Comparison of ENCODE assay signal across 1 cellular context in the genomic region with DNA sequence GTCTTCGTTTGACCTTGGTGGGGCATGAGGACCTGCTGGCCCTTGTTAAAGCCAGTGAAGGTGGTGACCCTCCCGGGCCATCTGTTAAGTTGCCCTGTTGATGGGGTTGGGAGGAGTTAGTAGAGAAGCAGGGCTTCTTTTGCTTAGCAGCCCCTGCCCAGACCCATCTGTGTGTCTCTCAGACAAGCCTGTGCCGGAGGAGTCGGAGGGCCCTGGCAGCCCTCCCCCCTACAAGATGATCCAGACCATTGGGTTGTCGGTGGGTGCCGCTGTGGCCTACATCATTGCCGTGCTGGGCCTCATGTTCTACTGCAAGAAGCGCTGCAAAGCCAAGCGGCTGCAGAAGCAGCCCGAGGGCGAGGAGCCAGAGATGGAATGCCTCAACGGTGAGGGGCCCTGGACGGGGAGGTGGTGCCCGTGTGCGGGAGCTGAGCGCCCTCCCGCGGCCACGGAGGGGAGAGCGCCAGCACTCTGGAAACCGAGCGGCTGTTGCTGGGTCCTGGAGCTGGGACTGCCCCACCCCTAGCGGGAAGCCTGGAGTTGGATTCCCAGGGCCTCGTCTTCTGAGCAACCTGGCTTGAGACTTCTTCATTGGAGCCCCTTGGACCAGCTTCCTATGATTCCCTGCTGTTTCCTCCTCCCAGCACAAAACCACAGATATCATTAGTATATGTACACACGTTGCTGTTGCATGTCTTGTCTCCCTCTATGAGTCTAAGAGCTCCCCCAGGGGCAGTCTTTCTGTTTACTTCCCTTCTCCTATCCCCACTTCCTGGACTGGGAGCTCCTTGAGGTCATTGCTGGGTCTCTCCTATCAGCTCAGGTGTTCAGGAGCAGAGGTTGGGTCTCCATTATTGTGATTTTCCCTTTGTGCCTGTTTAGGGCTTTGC.
A peak's percentile ranks its signal among the peaks of the same experiment; 100 is the strongest.
TF ChIP-seq lines count a peak whose summit lies in the region.

No MANE protein-coding gene starts in this region.

TF ChIP-seq in K562, 482 proteins besides CTCF, POLR2A, EP300 and RAD21 (continued from another document and continues in another):
- TF ChIP-seq, protein P1, sequence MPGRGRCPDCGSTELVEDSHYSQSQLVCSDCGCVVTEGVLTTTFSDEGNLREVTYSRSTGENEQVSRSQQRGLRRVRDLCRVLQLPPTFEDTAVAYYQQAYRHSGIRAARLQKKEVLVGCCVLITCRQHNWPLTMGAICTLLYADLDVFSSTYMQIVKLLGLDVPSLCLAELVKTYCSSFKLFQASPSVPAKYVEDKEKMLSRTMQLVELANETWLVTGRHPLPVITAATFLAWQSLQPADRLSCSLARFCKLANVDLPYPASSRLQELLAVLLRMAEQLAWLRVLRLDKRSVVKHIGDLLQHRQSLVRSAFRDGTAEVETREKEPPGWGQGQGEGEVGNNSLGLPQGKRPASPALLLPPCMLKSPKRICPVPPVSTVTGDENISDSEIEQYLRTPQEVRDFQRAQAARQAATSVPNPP (IDR thresholded peaks at IDR 0.05; ENCODE audit: borderline replicate concordance, insufficient read depth, insufficient read length), result no peak
- TF ChIP-seq, protein P2, sequence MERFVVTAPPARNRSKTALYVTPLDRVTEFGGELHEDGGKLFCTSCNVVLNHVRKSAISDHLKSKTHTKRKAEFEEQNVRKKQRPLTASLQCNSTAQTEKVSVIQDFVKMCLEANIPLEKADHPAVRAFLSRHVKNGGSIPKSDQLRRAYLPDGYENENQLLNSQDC (CRISPR knock-in tag; IDR thresholded peaks at IDR 0.05), result no peak
- TF ChIP-seq MTA1 (IDR thresholded peaks at IDR 0.05; ENCODE audit: borderline replicate concordance), result no peak
- no peak for TF ChIP-seq HNRNPH1 (optimal IDR thresholded peaks at IDR 0.05; ENCODE audit: low read depth, low read length)
- no peak for TF ChIP-seq ZNF212 (CRISPR knock-in tag; IDR thresholded peaks at IDR 0.05)
- TF ChIP-seq YY1 (IDR thresholded peaks at IDR 0.05; ENCODE audit: borderline replicate concordance in 1 of 3, control insufficient read depth in 1 of 3, extremely low read depth in 1 of 3, insufficient read depth in 3 of 3, insufficient read length in 1 of 3, insufficient replicate concordance in 2 of 3, low read depth in 1 of 3, low read length in 2 of 3), result peak in 2 of 3 experiments; percentile 29 to 60
- TF ChIP-seq, protein P3, sequence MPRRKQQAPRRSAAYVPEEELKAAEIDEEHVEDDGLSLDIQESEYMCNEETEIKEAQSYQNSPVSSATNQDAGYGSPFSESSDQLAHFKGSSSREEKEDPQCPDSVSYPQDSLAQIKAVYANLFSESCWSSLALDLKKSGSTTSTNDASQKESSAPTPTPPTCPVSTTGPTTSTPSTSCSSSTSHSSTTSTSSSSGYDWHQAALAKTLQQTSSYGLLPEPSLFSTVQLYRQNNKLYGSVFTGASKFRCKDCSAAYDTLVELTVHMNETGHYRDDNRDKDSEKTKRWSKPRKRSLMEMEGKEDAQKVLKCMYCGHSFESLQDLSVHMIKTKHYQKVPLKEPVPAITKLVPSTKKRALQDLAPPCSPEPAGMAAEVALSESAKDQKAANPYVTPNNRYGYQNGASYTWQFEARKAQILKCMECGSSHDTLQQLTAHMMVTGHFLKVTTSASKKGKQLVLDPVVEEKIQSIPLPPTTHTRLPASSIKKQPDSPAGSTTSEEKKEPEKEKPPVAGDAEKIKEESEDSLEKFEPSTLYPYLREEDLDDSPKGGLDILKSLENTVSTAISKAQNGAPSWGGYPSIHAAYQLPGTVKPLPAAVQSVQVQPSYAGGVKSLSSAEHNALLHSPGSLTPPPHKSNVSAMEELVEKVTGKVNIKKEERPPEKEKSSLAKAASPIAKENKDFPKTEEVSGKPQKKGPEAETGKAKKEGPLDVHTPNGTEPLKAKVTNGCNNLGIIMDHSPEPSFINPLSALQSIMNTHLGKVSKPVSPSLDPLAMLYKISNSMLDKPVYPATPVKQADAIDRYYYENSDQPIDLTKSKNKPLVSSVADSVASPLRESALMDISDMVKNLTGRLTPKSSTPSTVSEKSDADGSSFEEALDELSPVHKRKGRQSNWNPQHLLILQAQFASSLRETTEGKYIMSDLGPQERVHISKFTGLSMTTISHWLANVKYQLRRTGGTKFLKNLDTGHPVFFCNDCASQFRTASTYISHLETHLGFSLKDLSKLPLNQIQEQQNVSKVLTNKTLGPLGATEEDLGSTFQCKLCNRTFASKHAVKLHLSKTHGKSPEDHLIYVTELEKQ (CRISPR knock-in tag; IDR thresholded peaks at IDR 0.05), result no peak
- no peak for TF ChIP-seq EGR1 (conservative IDR thresholded peaks at IDR 0.05)
- TF ChIP-seq NFIC (IDR thresholded peaks at IDR 0.05), result peak; percentile 52
- TF ChIP-seq JUN (IDR thresholded peaks at IDR 0.05; ENCODE audit: borderline replicate concordance, low read depth, low read length), result peak; percentile 48; the same call in 1 of the 2 replicates
- no peak for TF ChIP-seq JUN (CRISPR knock-in tag; IDR thresholded peaks at IDR 0.05; ENCODE audit: borderline replicate concordance)
- TF ChIP-seq ZNF316 (IDR thresholded peaks at IDR 0.05), result no peak
- no peak for TF ChIP-seq ZNF586 (CRISPR knock-in tag; conservative IDR thresholded peaks at IDR 0.05)
- TF ChIP-seq JUNB (CRISPR knock-in tag; conservative IDR thresholded peaks at IDR 0.05), result no peak
- TF ChIP-seq, protein P4, sequence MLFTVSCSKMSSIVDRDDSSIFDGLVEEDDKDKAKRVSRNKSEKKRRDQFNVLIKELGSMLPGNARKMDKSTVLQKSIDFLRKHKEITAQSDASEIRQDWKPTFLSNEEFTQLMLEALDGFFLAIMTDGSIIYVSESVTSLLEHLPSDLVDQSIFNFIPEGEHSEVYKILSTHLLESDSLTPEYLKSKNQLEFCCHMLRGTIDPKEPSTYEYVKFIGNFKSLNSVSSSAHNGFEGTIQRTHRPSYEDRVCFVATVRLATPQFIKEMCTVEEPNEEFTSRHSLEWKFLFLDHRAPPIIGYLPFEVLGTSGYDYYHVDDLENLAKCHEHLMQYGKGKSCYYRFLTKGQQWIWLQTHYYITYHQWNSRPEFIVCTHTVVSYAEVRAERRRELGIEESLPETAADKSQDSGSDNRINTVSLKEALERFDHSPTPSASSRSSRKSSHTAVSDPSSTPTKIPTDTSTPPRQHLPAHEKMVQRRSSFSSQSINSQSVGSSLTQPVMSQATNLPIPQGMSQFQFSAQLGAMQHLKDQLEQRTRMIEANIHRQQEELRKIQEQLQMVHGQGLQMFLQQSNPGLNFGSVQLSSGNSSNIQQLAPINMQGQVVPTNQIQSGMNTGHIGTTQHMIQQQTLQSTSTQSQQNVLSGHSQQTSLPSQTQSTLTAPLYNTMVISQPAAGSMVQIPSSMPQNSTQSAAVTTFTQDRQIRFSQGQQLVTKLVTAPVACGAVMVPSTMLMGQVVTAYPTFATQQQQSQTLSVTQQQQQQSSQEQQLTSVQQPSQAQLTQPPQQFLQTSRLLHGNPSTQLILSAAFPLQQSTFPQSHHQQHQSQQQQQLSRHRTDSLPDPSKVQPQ (CRISPR knock-in tag; IDR thresholded peaks at IDR 0.05; ENCODE audit: borderline replicate concordance), result no peak
- no peak for TF ChIP-seq TCFL5 (CRISPR knock-in tag; conservative IDR thresholded peaks at IDR 0.05)
- no peak for TF ChIP-seq NCOA4 (IDR thresholded peaks at IDR 0.05; ENCODE audit: partially characterized antibody)
- TF ChIP-seq, protein P5, sequence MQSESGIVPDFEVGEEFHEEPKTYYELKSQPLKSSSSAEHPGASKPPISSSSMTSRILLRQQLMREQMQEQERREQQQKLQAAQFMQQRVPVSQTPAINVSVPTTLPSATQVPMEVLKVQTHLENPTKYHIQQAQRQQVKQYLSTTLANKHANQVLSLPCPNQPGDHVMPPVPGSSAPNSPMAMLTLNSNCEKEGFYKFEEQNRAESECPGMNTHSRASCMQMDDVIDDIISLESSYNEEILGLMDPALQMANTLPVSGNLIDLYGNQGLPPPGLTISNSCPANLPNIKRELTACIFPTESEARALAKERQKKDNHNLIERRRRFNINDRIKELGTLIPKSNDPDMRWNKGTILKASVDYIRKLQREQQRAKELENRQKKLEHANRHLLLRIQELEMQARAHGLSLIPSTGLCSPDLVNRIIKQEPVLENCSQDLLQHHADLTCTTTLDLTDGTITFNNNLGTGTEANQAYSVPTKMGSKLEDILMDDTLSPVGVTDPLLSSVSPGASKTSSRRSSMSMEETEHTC (IDR thresholded peaks at IDR 0.05), result no peak
- TF ChIP-seq PHB2 (IDR thresholded peaks at IDR 0.05; ENCODE audit: low read depth), result no peak
- TF ChIP-seq HNRNPK (IDR thresholded peaks at IDR 0.05; ENCODE audit: low read depth, low read length, poor library complexity, severe bottlenecking), result no peak
- TF ChIP-seq, protein P6, sequence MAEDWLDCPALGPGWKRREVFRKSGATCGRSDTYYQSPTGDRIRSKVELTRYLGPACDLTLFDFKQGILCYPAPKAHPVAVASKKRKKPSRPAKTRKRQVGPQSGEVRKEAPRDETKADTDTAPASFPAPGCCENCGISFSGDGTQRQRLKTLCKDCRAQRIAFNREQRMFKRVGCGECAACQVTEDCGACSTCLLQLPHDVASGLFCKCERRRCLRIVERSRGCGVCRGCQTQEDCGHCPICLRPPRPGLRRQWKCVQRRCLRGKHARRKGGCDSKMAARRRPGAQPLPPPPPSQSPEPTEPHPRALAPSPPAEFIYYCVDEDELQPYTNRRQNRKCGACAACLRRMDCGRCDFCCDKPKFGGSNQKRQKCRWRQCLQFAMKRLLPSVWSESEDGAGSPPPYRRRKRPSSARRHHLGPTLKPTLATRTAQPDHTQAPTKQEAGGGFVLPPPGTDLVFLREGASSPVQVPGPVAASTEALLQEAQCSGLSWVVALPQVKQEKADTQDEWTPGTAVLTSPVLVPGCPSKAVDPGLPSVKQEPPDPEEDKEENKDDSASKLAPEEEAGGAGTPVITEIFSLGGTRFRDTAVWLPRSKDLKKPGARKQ (CRISPR knock-in tag; IDR thresholded peaks at IDR 0.05), result no peak
- no peak for TF ChIP-seq FOS (IDR thresholded peaks at IDR 0.05; ENCODE audit: extremely low read depth, insufficient read length)
- no peak for TF ChIP-seq PHF20 (IDR thresholded peaks at IDR 0.05; ENCODE audit: partially characterized antibody)
- TF ChIP-seq, protein P7, sequence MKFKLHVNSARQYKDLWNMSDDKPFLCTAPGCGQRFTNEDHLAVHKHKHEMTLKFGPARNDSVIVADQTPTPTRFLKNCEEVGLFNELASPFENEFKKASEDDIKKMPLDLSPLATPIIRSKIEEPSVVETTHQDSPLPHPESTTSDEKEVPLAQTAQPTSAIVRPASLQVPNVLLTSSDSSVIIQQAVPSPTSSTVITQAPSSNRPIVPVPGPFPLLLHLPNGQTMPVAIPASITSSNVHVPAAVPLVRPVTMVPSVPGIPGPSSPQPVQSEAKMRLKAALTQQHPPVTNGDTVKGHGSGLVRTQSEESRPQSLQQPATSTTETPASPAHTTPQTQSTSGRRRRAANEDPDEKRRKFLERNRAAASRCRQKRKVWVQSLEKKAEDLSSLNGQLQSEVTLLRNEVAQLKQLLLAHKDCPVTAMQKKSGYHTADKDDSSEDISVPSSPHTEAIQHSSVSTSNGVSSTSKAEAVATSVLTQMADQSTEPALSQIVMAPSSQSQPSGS (CRISPR knock-in tag; IDR thresholded peaks at IDR 0.05), result no peak
- TF ChIP-seq GABPB1 (CRISPR knock-in tag; IDR thresholded peaks at IDR 0.05), result peak; percentile 64
- TF ChIP-seq, protein P8, sequence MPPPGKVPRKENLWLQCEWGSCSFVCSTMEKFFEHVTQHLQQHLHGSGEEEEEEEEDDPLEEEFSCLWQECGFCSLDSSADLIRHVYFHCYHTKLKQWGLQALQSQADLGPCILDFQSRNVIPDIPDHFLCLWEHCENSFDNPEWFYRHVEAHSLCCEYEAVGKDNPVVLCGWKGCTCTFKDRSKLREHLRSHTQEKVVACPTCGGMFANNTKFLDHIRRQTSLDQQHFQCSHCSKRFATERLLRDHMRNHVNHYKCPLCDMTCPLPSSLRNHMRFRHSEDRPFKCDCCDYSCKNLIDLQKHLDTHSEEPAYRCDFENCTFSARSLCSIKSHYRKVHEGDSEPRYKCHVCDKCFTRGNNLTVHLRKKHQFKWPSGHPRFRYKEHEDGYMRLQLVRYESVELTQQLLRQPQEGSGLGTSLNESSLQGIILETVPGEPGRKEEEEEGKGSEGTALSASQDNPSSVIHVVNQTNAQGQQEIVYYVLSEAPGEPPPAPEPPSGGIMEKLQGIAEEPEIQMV (tag; conservative IDR thresholded peaks at IDR 0.05; ENCODE audit: low read depth), result no peak
- TF ChIP-seq, protein P9, sequence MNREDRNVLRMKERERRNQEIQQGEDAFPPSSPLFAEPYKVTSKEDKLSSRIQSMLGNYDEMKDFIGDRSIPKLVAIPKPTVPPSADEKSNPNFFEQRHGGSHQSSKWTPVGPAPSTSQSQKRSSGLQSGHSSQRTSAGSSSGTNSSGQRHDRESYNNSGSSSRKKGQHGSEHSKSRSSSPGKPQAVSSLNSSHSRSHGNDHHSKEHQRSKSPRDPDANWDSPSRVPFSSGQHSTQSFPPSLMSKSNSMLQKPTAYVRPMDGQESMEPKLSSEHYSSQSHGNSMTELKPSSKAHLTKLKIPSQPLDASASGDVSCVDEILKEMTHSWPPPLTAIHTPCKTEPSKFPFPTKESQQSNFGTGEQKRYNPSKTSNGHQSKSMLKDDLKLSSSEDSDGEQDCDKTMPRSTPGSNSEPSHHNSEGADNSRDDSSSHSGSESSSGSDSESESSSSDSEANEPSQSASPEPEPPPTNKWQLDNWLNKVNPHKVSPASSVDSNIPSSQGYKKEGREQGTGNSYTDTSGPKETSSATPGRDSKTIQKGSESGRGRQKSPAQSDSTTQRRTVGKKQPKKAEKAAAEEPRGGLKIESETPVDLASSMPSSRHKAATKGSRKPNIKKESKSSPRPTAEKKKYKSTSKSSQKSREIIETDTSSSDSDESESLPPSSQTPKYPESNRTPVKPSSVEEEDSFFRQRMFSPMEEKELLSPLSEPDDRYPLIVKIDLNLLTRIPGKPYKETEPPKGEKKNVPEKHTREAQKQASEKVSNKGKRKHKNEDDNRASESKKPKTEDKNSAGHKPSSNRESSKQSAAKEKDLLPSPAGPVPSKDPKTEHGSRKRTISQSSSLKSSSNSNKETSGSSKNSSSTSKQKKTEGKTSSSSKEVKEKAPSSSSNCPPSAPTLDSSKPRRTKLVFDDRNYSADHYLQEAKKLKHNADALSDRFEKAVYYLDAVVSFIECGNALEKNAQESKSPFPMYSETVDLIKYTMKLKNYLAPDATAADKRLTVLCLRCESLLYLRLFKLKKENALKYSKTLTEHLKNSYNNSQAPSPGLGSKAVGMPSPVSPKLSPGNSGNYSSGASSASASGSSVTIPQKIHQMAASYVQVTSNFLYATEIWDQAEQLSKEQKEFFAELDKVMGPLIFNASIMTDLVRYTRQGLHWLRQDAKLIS (CRISPR knock-in tag; IDR thresholded peaks at IDR 0.05), result 0 out of 2 replicates have a peak, but pooled peaks have one; percentile 39
- no peak for TF ChIP-seq CHD1 (IDR thresholded peaks at IDR 0.05; ENCODE audit: low read length)
- TF ChIP-seq ZFP30 (CRISPR knock-in tag; IDR thresholded peaks at IDR 0.05; ENCODE audit: borderline replicate concordance), result no peak
- no peak for TF ChIP-seq KDM2B (CRISPR knock-in tag; IDR thresholded peaks at IDR 0.05)
- no peak for TF ChIP-seq FOXM1 (IDR thresholded peaks at IDR 0.05; ENCODE audit: low read depth)
- no peak for TF ChIP-seq FOXM1 (CRISPR knock-in tag; IDR thresholded peaks at IDR 0.05; ENCODE audit: low read depth)
- TF ChIP-seq, protein P10, sequence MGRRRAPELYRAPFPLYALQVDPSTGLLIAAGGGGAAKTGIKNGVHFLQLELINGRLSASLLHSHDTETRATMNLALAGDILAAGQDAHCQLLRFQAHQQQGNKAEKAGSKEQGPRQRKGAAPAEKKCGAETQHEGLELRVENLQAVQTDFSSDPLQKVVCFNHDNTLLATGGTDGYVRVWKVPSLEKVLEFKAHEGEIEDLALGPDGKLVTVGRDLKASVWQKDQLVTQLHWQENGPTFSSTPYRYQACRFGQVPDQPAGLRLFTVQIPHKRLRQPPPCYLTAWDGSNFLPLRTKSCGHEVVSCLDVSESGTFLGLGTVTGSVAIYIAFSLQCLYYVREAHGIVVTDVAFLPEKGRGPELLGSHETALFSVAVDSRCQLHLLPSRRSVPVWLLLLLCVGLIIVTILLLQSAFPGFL (CRISPR knock-in tag; IDR thresholded peaks at IDR 0.05), result 0 out of 2 replicates have a peak, but pooled peaks have one; percentile 78
- TF ChIP-seq RUNX1 (IDR thresholded peaks at IDR 0.05; ENCODE audit: low read depth), result no peak
- TF ChIP-seq ZSCAN29 (IDR thresholded peaks at IDR 0.05), result no peak
- TF ChIP-seq ZNF79 (CRISPR knock-in tag; IDR thresholded peaks at IDR 0.05; ENCODE audit: low read depth), result no peak
- TF ChIP-seq MED1 (CRISPR knock-in tag; IDR thresholded peaks at IDR 0.05; ENCODE audit: borderline replicate concordance), result no peak
